In the genomic region with DNA sequence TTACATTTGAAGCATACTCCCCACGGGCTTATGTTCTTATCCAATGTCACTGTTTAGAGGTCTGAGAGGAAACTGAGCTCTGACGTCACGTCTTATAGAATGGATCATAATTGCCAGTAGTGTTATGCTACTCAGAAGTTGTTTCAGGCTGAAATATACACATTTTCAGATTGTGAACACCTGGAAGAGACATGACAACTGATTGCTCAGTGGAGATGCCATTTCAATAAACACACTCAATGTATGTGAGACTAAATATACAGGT, we compare ENCODE assay signal across 27 cellular contexts. TPM values are rescaled to one million over a fixed set of nuclear protein-coding genes. Genes with fewer than 3 reads are reported as not detected.
"Had no signal": no experiment of that assay in that cellular context is flagged by ENCODE, and none has a peak within 500 bp of the region (broad histone marks: within the 10 kb centered on the region; RNA-seq: fewer than 3 reads in every experiment).

No MANE protein-coding gene starts in this region.

- H3K27me3 ChIP-seq: neural progenitor cell, thyroid gland, vagina had no signal

- DNase-seq: dorsolateral prefrontal cortex; effector CD8-positive, alpha-beta T cell; endodermal cell; head of caudate nucleus; left ventricle myocardium superior; lower lobe of right lung; mucosa of descending colon; naive B cell; stimulated activated CD4-positive, alpha-beta T cell treated with anti-CD3 and anti-CD28 coated beads, Interleukin-2, amount 100 ng/mL, for 24 hours; stimulated activated CD4-positive, alpha-beta T cell treated with anti-CD3 and anti-CD28 coated beads, Interleukin-4, amount 100 ng/mL, for 24 hours; stimulated activated naive CD4-positive, alpha-beta T cell treated with Interleukin-2 at 50 U/mL for 16 hours; stomach; thyroid gland had no signal

- H3K27ac Mint-ChIP-seq: endodermal cell; mesothelial cell of epicardium; naive B cell; natural killer cell treated with Interleukin-12 subunit alpha and Interleukin-12 subunit beta and Interleukin-15 and Interleukin-18, amount 100 ng/mL, for 72 hours; neural progenitor cell; progenitor cell of endocrine pancreas; stimulated activated effector memory CD8-positive, alpha-beta T cell treated with anti-CD3 and anti-CD28 coated beads, Interleukin-12 subunit alpha, Interleukin-12 subunit beta, amount 100 ng/mL, for 72 hours had no signal

- H3K9ac ChIP-seq: neural progenitor cell, parathyroid adenoma had no signal

- H3K79me2 ChIP-seq: parathyroid adenoma had no signal

- H3K4me3 ChIP-seq: dorsolateral prefrontal cortex, esophagus muscularis mucosa, lower lobe of right lung, mucosa of descending colon, neural progenitor cell, stomach, thyroid gland, vagina had no signal

- H3K9me3 ChIP-seq: esophagus muscularis mucosa, lower lobe of right lung, mucosa of descending colon, stomach, thyroid gland, vagina had no signal

- H3K4me3 Mint-ChIP-seq: endodermal cell; mesothelial cell of epicardium; naive B cell; natural killer cell treated with Interleukin-12 subunit alpha and Interleukin-12 subunit beta and Interleukin-15 and Interleukin-18, amount 100 ng/mL, for 72 hours; neural progenitor cell; stimulated activated effector memory CD8-positive, alpha-beta T cell treated with anti-CD3 and anti-CD28 coated beads, Interleukin-12 subunit alpha, Interleukin-12 subunit beta, amount 100 ng/mL, for 72 hours had no signal

- ATAC-seq: left ventricle myocardium superior; lower lobe of right lung; natural killer cell treated with Interleukin-12 subunit alpha and Interleukin-12 subunit beta and Interleukin-15 and Interleukin-18, amount 100 ng/mL, for 72 hours; sciatic nerve; stimulated activated effector memory CD8-positive, alpha-beta T cell treated with anti-CD3 and anti-CD28 coated beads, Interleukin-12 subunit alpha, Interleukin-12 subunit beta, amount 100 ng/mL, for 72 hours had no signal

- H3K36me3 Mint-ChIP-seq: mesothelial cell of epicardium; naive B cell; natural killer cell treated with Interleukin-12 subunit alpha and Interleukin-12 subunit beta and Interleukin-15 and Interleukin-18, amount 100 ng/mL, for 72 hours; neural progenitor cell; stimulated activated effector memory CD8-positive, alpha-beta T cell treated with anti-CD3 and anti-CD28 coated beads, Interleukin-12 subunit alpha, Interleukin-12 subunit beta, amount 100 ng/mL, for 72 hours had no signal

- H3K4me1 Mint-ChIP-seq: naive B cell; stimulated activated effector memory CD8-positive, alpha-beta T cell treated with anti-CD3 and anti-CD28 coated beads, Interleukin-12 subunit alpha, Interleukin-12 subunit beta, amount 100 ng/mL, for 72 hours had no signal

- H3K27ac ChIP-seq: dorsolateral prefrontal cortex, esophagus muscularis mucosa, lower lobe of right lung, neural progenitor cell, parathyroid adenoma, stomach, thyroid gland, vagina had no signal

- FAIRE-seq: colon, endothelial cell of umbilical vein, frontal cortex, keratinocyte had no signal

- H3K4me2 ChIP-seq: neural progenitor cell had no signal

- H3K36me3 ChIP-seq: esophagus muscularis mucosa, lower lobe of right lung, neural progenitor cell, stomach, thyroid gland, vagina had no signal

- H3K9me3 Mint-ChIP-seq: naive B cell; natural killer cell treated with Interleukin-12 subunit alpha and Interleukin-12 subunit beta and Interleukin-15 and Interleukin-18, amount 100 ng/mL, for 72 hours; neural progenitor cell; stimulated activated effector memory CD8-positive, alpha-beta T cell treated with anti-CD3 and anti-CD28 coated beads, Interleukin-12 subunit alpha, Interleukin-12 subunit beta, amount 100 ng/mL, for 72 hours had no signal

- H3K4me1 ChIP-seq: lower lobe of right lung, neural progenitor cell, parathyroid adenoma, thyroid gland, vagina had no signal

- H2AFZ ChIP-seq: neural progenitor cell, parathyroid adenoma had no signal

RNA-seq across cellular contexts. Expression of a gene that starts 17.3 kb away (rescaled TPM):
- total RNA-seq: osteoblast had no signal
